Comparison of ENCODE assay signal across 25 cellular contexts in the genomic region with DNA sequence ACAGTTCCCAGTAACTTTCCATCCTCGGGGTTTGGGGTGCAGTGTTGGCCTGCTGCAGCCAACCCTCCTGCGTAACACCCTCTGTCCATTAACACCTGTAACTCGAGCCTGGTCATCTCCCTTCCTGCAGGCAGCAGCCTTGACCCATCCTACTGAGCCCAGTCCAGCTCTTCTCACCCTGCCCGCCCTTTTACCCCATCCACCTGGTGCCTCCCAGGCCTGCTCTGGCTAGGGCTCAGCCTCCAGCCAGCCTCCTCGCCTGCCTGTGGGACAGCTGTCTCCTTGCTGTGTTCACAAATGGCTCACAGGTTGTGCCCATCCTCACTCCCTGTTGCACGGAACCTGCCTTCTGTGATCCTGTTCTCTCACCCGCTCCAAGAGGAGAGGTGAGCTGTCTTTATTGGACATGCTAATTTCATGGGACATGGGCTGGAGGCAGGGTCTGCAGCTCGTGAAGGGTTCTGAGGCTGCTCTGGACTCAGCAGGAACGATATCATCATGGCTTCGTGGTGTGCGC.
"Had no signal": no experiment of that assay in that cellular context is flagged by ENCODE, and none has a peak within 500 bp of the region (broad histone marks: within the 10 kb centered on the region; RNA-seq: fewer than 3 reads in every experiment).

No MANE protein-coding gene starts in this region.

- H3K9me3 ChIP-seq: left lung, lower lobe of right lung, prostate gland, right atrium auricular region, thyroid gland had no signal

- H3K27me3 ChIP-seq: foreskin keratinocyte, gastroesophageal sphincter, hepatocyte, left lung, right atrium auricular region, stomach, thyroid gland had no signal

- H3K27ac Mint-ChIP-seq: endodermal cell; natural killer cell; stimulated activated effector memory CD8-positive, alpha-beta T cell treated with anti-CD3 and anti-CD28 coated beads, Interleukin-12 subunit alpha, Interleukin-12 subunit beta, amount 100 ng/mL, for 72 hours had no signal

- H3K36me3 Mint-ChIP-seq: natural killer cell; stimulated activated effector memory CD8-positive, alpha-beta T cell treated with anti-CD3 and anti-CD28 coated beads, Interleukin-12 subunit alpha, Interleukin-12 subunit beta, amount 100 ng/mL, for 72 hours had no signal

- H3K4me3 ChIP-seq: dorsolateral prefrontal cortex, gastroesophageal sphincter, heart left ventricle, hepatocyte, left lung, lower lobe of right lung, prostate gland, right atrium auricular region, smooth muscle cell, stomach, thyroid gland had no signal

- H2AFZ ChIP-seq: hepatocyte, parathyroid adenoma had no signal

- H3K27ac ChIP-seq: dorsolateral prefrontal cortex, epithelial cell of prostate, foreskin keratinocyte, gastroesophageal sphincter, heart left ventricle, hepatocyte, left lung, lower lobe of right lung, parathyroid adenoma, prostate gland, right atrium auricular region, stomach, thyroid gland had no signal

- H3K9ac ChIP-seq: parathyroid adenoma had no signal

- H3K4me1 Mint-ChIP-seq: natural killer cell; stimulated activated effector memory CD8-positive, alpha-beta T cell treated with anti-CD3 and anti-CD28 coated beads, Interleukin-12 subunit alpha, Interleukin-12 subunit beta, amount 100 ng/mL, for 72 hours had no signal

- H3K4me1 ChIP-seq: foreskin keratinocyte, gastroesophageal sphincter, heart left ventricle, left lung, lower lobe of right lung, parathyroid adenoma, prostate gland, right atrium auricular region, stomach, thyroid gland had no signal

- H3K36me3 ChIP-seq: gastroesophageal sphincter, heart left ventricle, left lung, lower lobe of right lung, prostate gland, right atrium auricular region, stomach, thyroid gland had no signal

- H3K4me2 ChIP-seq: hepatocyte, smooth muscle cell had no signal

- H3K4me3 Mint-ChIP-seq: endodermal cell; natural killer cell; stimulated activated effector memory CD8-positive, alpha-beta T cell treated with anti-CD3 and anti-CD28 coated beads, Interleukin-12 subunit alpha, Interleukin-12 subunit beta, amount 100 ng/mL, for 72 hours had no signal

- H3K79me2 ChIP-seq: hepatocyte, parathyroid adenoma had no signal

- H3K9me3 Mint-ChIP-seq: endodermal cell had no signal

- ATAC-seq: esophagus mucosa; foreskin keratinocyte; gastroesophageal sphincter; heart left ventricle; left cardiac atrium; left lung; lower lobe of right lung; natural killer cell; sciatic nerve; stimulated activated effector memory CD8-positive, alpha-beta T cell treated with anti-CD3 and anti-CD28 coated beads, Interleukin-12 subunit alpha, Interleukin-12 subunit beta, amount 100 ng/mL, for 72 hours had no signal

- DNase-seq: effector CD8-positive, alpha-beta T cell; endodermal cell; foreskin keratinocyte; heart left ventricle; left cardiac atrium; lower lobe of right lung; natural killer cell; stimulated activated CD4-positive, alpha-beta T cell treated with anti-CD3 and anti-CD28 coated beads, Interleukin-2, amount 100 ng/mL, for 24 hours; stimulated activated CD4-positive, alpha-beta T cell treated with anti-CD3 and anti-CD28 coated beads, Interleukin-4, amount 100 ng/mL, for 24 hours; stimulated activated naive CD4-positive, alpha-beta T cell treated with Interleukin-2 at 50 U/mL for 16 hours; stomach; thyroid gland; trophoblast cell had no signal
